ENCODE assay signal across 39 cellular contexts in genomic region chr1:33418811-33419210, GRCh38.
"Had no signal": no experiment of that assay in that cellular context is flagged by ENCODE, and none has a peak within 500 bp of the region (broad histone marks: within the 10 kb centered on the region; RNA-seq: fewer than 3 reads in every experiment).

No MANE protein-coding gene starts in this region.

- H3K27me3 ChIP-seq: adrenal gland, ascending aorta, body of pancreas, brain microvascular endothelial cell, breast epithelium, cardiac muscle cell had no signal

- H3K4me3 Mint-ChIP-seq: activated naive CD4-positive, alpha-beta T cell treated with anti-CD3 and anti-CD28 coated beads for 36 hours; activated naive CD4-positive, alpha-beta T cell treated with anti-CD3 and anti-CD28 coated beads, Interleukin-2, amount 10 ng/mL, durations not matched to agents 7 days and 5 days; activated naive CD4-positive, alpha-beta T cell treated with anti-CD3 and anti-CD28 coated beads, Interleukin-2, amount 50 U/mL, for 24 hours; activated naive CD8-positive, alpha-beta T cell; activated naive CD8-positive, alpha-beta T cell treated with anti-CD3 and anti-CD28 coated beads for 36 hours; activated naive CD8-positive, alpha-beta T cell treated with anti-CD3 and anti-CD28 coated beads, Interleukin-2, amount 10 ng/mL, durations not matched to agents 7 days and 5 days; activated naive CD8-positive, alpha-beta T cell treated with anti-CD3 and anti-CD28 coated beads, Interleukin-2, amount 50 U/mL, for 24 hours; activated T-cell treated with anti-CD3 and anti-CD28 coated beads, Interleukin-2, amount 50 U/mL, for 24 hours; activated T-cell treated with anti-CD3 and anti-CD28 coated beads, Interleukin-2, amount 50 U/mL, for 4 hours; activated T-cell treated with anti-CD3 and anti-CD28 coated beads, Interleukin-2, amount 50 U/mL, for 72 hours; activated T-helper 1 cell treated with anti-CD3 and anti-CD28 coated beads, Interleukin-12 subunit alpha, Interleukin-12 subunit beta, Interleukin-2, Interleukin-4 antibody, amounts not matched to agents 30 ng/mL and 10 ng/mL and 1 ng/mL, durations not matched to agents 14 hours and 24 hours and 36 hours; activated T-helper 17 cell treated with anti-CD3 and anti-CD28 coated beads, Interleukin-2, amount 50 U/mL, for 72 hours; brain; central memory CD8-positive, alpha-beta T cell had no signal

- DNase-seq: activated effector memory CD4-positive, alpha-beta T cell treated with anti-CD3 and anti-CD28 coated beads, Interleukin-2, amount 50 U/mL, for 16 hours; activated effector memory CD4-positive, alpha-beta T cell treated with Interleukin-2 at 50 U/mL for 16 hours; activated gamma-delta T cell; activated gamma-delta T cell treated with Interleukin-2 at 50 U/mL for 16 hours; activated naive CD4-positive, alpha-beta T cell; activated naive CD4-positive, alpha-beta T cell treated with anti-CD3 and anti-CD28 coated beads for 36 hours; activated naive CD4-positive, alpha-beta T cell treated with anti-CD3 and anti-CD28 coated beads, Interleukin-2, amount 10 ng/mL, durations not matched to agents 7 days and 5 days; activated naive CD4-positive, alpha-beta T cell treated with anti-CD3 and anti-CD28 coated beads, Interleukin-2, amount 50 U/mL, for 16 hours; activated naive CD4-positive, alpha-beta T cell treated with Interleukin-2 at 50 U/mL for 16 hours; activated naive CD8-positive, alpha-beta T cell treated with anti-CD3 and anti-CD28 coated beads for 36 hours; activated naive CD8-positive, alpha-beta T cell treated with anti-CD3 and anti-CD28 coated beads, Interleukin-2, amount 10 ng/mL, durations not matched to agents 7 days and 5 days; activated naive CD8-positive, alpha-beta T cell treated with anti-CD3 and anti-CD28 coated beads, Interleukin-2, amount 50 U/mL, for 24 hours; activated T-cell treated with anti-CD3 and anti-CD28 coated beads, Interleukin-2, amount 50 U/mL, for 1 hour; activated T-cell treated with anti-CD3 and anti-CD28 coated beads, Interleukin-2, amount 50 U/mL, for 24 hours; activated T-cell treated with anti-CD3 and anti-CD28 coated beads, Interleukin-2, amount 50 U/mL, for 4 hours; activated T-cell treated with anti-CD3 and anti-CD28 coated beads, Interleukin-2, amount 50 U/mL, for 48 hours; activated T-cell treated with anti-CD3 and anti-CD28 coated beads, Interleukin-2, amount 50 U/mL, for 72 hours; adrenal gland; amniotic stem cell; amygdala; anterior cingulate cortex; aorta; body of pancreas; brain microvascular endothelial cell; caudate nucleus; central memory CD4-positive, alpha-beta T cell; cerebellar nuclear complex had no signal

- H3K36me3 ChIP-seq: adrenal gland, ascending aorta, brain microvascular endothelial cell, breast epithelium, cardiac muscle cell had no signal

- H3K4me3 ChIP-seq: adrenal gland, ascending aorta, body of pancreas, breast epithelium, cardiac muscle cell had no signal

- ATAC-seq: activated naive CD4-positive, alpha-beta T cell treated with anti-CD3 and anti-CD28 coated beads, Interleukin-2, amount 50 U/mL, for 72 hours; activated naive CD8-positive, alpha-beta T cell treated with anti-CD3 and anti-CD28 coated beads, Interleukin-2, amount 50 U/mL, for 24 hours; activated T-cell treated with anti-CD3 and anti-CD28 coated beads, Interleukin-2, amount 50 U/mL, for 4 hours; activated T-cell treated with anti-CD3 and anti-CD28 coated beads, Interleukin-2, amount 50 U/mL, for 72 hours; activated T-helper 17 cell treated with anti-CD3 and anti-CD28 coated beads, Interleukin-2, amount 50 U/mL, for 72 hours; body of pancreas had no signal

- FAIRE-seq: astrocyte had no signal

- H3K27ac ChIP-seq: adrenal gland, ascending aorta, body of pancreas, brain microvascular endothelial cell, breast epithelium, cardiac muscle cell had no signal

- H3K4me1 Mint-ChIP-seq: activated naive CD4-positive, alpha-beta T cell treated with anti-CD3 and anti-CD28 coated beads, Interleukin-2, amount 10 ng/mL, durations not matched to agents 7 days and 5 days; activated naive CD4-positive, alpha-beta T cell treated with anti-CD3 and anti-CD28 coated beads, Interleukin-2, amount 50 U/mL, for 24 hours; activated naive CD8-positive, alpha-beta T cell treated with anti-CD3 and anti-CD28 coated beads for 36 hours; activated naive CD8-positive, alpha-beta T cell treated with anti-CD3 and anti-CD28 coated beads, Interleukin-2, amount 50 U/mL, for 24 hours; activated T-helper 17 cell treated with anti-CD3 and anti-CD28 coated beads, Interleukin-2, amount 50 U/mL, for 72 hours; central memory CD8-positive, alpha-beta T cell had no signal

- H3K4me1 ChIP-seq: ascending aorta, body of pancreas, breast epithelium had no signal

- H3K27ac Mint-ChIP-seq: activated naive CD4-positive, alpha-beta T cell treated with anti-CD3 and anti-CD28 coated beads for 36 hours; activated naive CD4-positive, alpha-beta T cell treated with anti-CD3 and anti-CD28 coated beads, Interleukin-2, amount 10 ng/mL, durations not matched to agents 7 days and 5 days; activated naive CD4-positive, alpha-beta T cell treated with anti-CD3 and anti-CD28 coated beads, Interleukin-2, amount 50 U/mL, for 24 hours; activated naive CD4-positive, alpha-beta T cell treated with anti-CD3 and anti-CD28 coated beads, Interleukin-2, amount 50 U/mL, for 72 hours; activated naive CD8-positive, alpha-beta T cell; activated naive CD8-positive, alpha-beta T cell treated with anti-CD3 and anti-CD28 coated beads for 36 hours; activated naive CD8-positive, alpha-beta T cell treated with anti-CD3 and anti-CD28 coated beads, Interleukin-2, amount 10 ng/mL, durations not matched to agents 7 days and 5 days; activated naive CD8-positive, alpha-beta T cell treated with anti-CD3 and anti-CD28 coated beads, Interleukin-2, amount 50 U/mL, for 24 hours; activated T-cell treated with anti-CD3 and anti-CD28 coated beads, Interleukin-2, amount 50 U/mL, for 24 hours; activated T-cell treated with anti-CD3 and anti-CD28 coated beads, Interleukin-2, amount 50 U/mL, for 72 hours; activated T-helper 1 cell treated with anti-CD3 and anti-CD28 coated beads, Interleukin-12 subunit alpha, Interleukin-12 subunit beta, Interleukin-2, Interleukin-4 antibody, amounts not matched to agents 30 ng/mL and 10 ng/mL and 1 ng/mL, durations not matched to agents 14 hours and 24 hours and 36 hours; activated T-helper 17 cell treated with anti-CD3 and anti-CD28 coated beads, Interleukin-2, amount 50 U/mL, for 72 hours; activated T-helper 2 cell treated with anti-CD3 and anti-CD28 coated beads, Interferon-gamma antibody, Interleukin-2, Interleukin-4, amounts not matched to agents 10 μg/mL and 5 μg/mL and 100 μg/mL, durations not matched to agents 14 hours and 24 hours and 36 hours; brain had no signal
